Comparison of ENCODE assay signal across 8 cellular contexts in the genomic region with DNA sequence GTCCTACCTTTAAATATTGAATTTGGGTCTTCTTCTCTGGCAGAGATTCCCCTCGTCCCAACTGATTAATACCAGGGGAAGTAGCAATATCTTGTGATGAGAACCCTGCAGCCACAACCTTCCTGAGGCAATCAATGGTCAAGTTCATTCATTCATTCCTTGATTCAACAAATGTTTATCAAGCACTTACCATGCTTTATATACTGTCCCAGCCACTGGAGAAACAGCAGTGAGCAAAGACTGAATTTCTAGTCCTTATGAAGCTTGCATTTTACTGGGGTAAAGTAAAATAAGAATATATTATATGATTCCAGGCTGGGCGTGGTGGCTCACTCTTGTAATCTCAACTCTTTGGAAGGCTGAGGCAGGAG. TPM values are rescaled to one million over a fixed set of nuclear protein-coding genes. Genes with fewer than 3 reads are reported as not detected.
DNase-seq lines count a peak whose midpoint lies in the region; ATAC-seq and TF ChIP-seq lines count a peak whose summit lies in the region.

No MANE protein-coding gene starts in this region.

- no peak for TF ChIP-seq EP300 in transverse colon (IDR thresholded peaks at IDR 0.05; ENCODE audit: low read depth)

- CTCF ChIA-PET in activated naive CD4-positive, alpha-beta T cell treated with anti-CD3 and anti-CD28 coated beads, Interleukin-2, amount 10 ng/mL, durations not matched to agents 7 days and 5 days (lab: Charles Lee), result no interaction called here

- no peaks in the 10 kb centered on the region for H3K9me3 Mint-ChIP-seq in activated naive CD4-positive, alpha-beta T cell treated with anti-CD3 and anti-CD28 coated beads, Interleukin-2, amount 10 ng/mL, durations not matched to agents 7 days and 5 days

- no peaks in the 10 kb centered on the region for H3K27me3 ChIP-seq in body of pancreas
- no peaks in the 10 kb centered on the region for H3K27me3 ChIP-seq in lung (ENCODE audit: control insufficient read depth, insufficient read depth)
- H3K27me3 ChIP-seq in transverse colon, result no peaks in the 10 kb centered on the region

- DNase-seq in activated naive CD4-positive, alpha-beta T cell treated with anti-CD3 and anti-CD28 coated beads, Interleukin-2, amount 10 ng/mL, durations not matched to agents 7 days and 5 days, result no peak
- no peak for DNase-seq in activated naive CD4-positive, alpha-beta T cell treated with Interleukin-2 at 50 U/mL for 16 hours
- no peak for DNase-seq in body of pancreas
- DNase-seq in lung (ENCODE audit: low spot score), result no peak
- no peak for DNase-seq in transverse colon
- DNase-seq in H4 (ENCODE audit: low spot score), result no peak

- peak overlapping the region in 3 of 4 donors; percentile 82 to 91 (median 83) for H3K27ac ChIP-seq in body of pancreas
- H3K27ac ChIP-seq in lung (ENCODE audit: low read depth in 1 of 2, low read length in 1 of 2), result peak overlapping the region; percentile 50 to 93
- peak overlapping the region; percentile 82 to 93 (median 86) for H3K27ac ChIP-seq in transverse colon

- H3K36me3 ChIP-seq in body of pancreas (replicated peaks in 1 of 2; ENCODE audit: insufficient read depth in 1 of 2, low read depth in 2 of 2), result no peaks in the 10 kb centered on the region
- H3K36me3 ChIP-seq in lung (ENCODE audit: control insufficient read depth in 2 of 2, insufficient read depth in 2 of 2, low read length in 2 of 2), result peaks cover 0 to 3% of the 10 kb centered on the region in 2 donors
- H3K36me3 ChIP-seq in transverse colon, result peaks cover 0 to 3% (median 0%) of the 10 kb centered on the region in 4 donors

- TF ChIP-seq POLR2A in body of pancreas (IDR thresholded peaks at IDR 0.05) (no peak), transverse colon (IDR thresholded peaks at IDR 0.05) (no peak)

- intact Hi-C loops in body of pancreas (cut with DNase I) (no loop called here), transverse colon (cut with DNase I; ENCODE audit: low total_unique reads) (no loop called here)

- ATAC-seq in body of pancreas (no peak), lung (ENCODE audit: insufficient read depth, low FRiP score) (no peak), HG03565 (IDR thresholded peaks at IDR 0.05; ENCODE audit: unreplicated experiment) (no peak), GM19452 (IDR thresholded peaks at IDR 0.05; ENCODE audit: unreplicated experiment) (no peak)

- no peaks in the 10 kb centered on the region for H3K9me3 ChIP-seq in body of pancreas
- H3K9me3 ChIP-seq in lung (ENCODE audit: control insufficient read depth in 2 of 2, insufficient read depth in 1 of 2, low read length in 1 of 2), result no peaks in the 10 kb centered on the region
- H3K9me3 ChIP-seq in transverse colon, result no peaks in the 10 kb centered on the region

- peak overlapping the region; percentile 89 for H3K27ac Mint-ChIP-seq in activated naive CD4-positive, alpha-beta T cell treated with anti-CD3 and anti-CD28 coated beads, Interleukin-2, amount 10 ng/mL, durations not matched to agents 7 days and 5 days

- peaks cover 31% of the 10 kb centered on the region for H3K36me3 Mint-ChIP-seq in activated naive CD4-positive, alpha-beta T cell treated with anti-CD3 and anti-CD28 coated beads, Interleukin-2, amount 10 ng/mL, durations not matched to agents 7 days and 5 days

- 48 to 50% methylated on average over 2 of the region's 2 CpGs for WGBS in body of pancreas, 2 donors
- WGBS in lung, 2 donors, result 49 to 50% methylated on average over 2 of the region's 2 CpGs
- WGBS in transverse colon (ENCODE audit: low coverage in 1 of 2), 2 donors, result 50% methylated on average over 2 of the region's 2 CpGs; no CpG with 5 or more reads in 1 of the 2 donors

- H3K4me1 Mint-ChIP-seq in activated naive CD4-positive, alpha-beta T cell treated with anti-CD3 and anti-CD28 coated beads, Interleukin-2, amount 10 ng/mL, durations not matched to agents 7 days and 5 days, result peaks cover 72% of the 10 kb centered on the region

- TF ChIP-seq CTCF in body of pancreas (IDR thresholded peaks at IDR 0.05) (no peak), lung (IDR thresholded peaks at IDR 0.05; ENCODE audit: control extremely low read depth, extremely low read depth) (no peak), transverse colon (IDR thresholded peaks at IDR 0.05) (no peak)

- H3K4me1 ChIP-seq in body of pancreas (peaks cover 36% of the 10 kb centered on the region), lung (ENCODE audit: control insufficient read depth in 2 of 2, insufficient read depth in 2 of 2, low read length in 2 of 2) (peaks cover 5 to 7% of the 10 kb centered on the region in 2 donors), transverse colon (peaks cover 8 to 44% (median 27%) of the 10 kb centered on the region in 4 donors)

- peaks cover 3% of the 10 kb centered on the region for H3K27me3 Mint-ChIP-seq in activated naive CD4-positive, alpha-beta T cell treated with anti-CD3 and anti-CD28 coated beads, Interleukin-2, amount 10 ng/mL, durations not matched to agents 7 days and 5 days

- peak overlapping the region in 1 of 2 donors; percentile 97 for H3K4me3 ChIP-seq in body of pancreas
- H3K4me3 ChIP-seq in lung, result no peak overlapping the region
- H3K4me3 ChIP-seq in transverse colon, result peak overlapping the region in 3 of 4 donors; percentile 73 to 84 (median 79)

- H3K4me3 Mint-ChIP-seq in activated naive CD4-positive, alpha-beta T cell treated with anti-CD3 and anti-CD28 coated beads, Interleukin-2, amount 10 ng/mL, durations not matched to agents 7 days and 5 days, result peak overlapping the region; percentile 100

- in situ Hi-C loops in transverse colon (cut with MboI; ENCODE audit: low pct_ligation_motif_present in 1 of 4, low pct_unique_long_range_greater_than_20kb in 1 of 4, low sequenced_read_pairs in 3 of 4), result no loop called here

RNA-seq across cellular contexts. Expression of gene GIT2, which starts 0.3 kb away (rescaled TPM):
- 10 to 100 TPM; 44.4 to 50.1 TPM for total RNA-seq in body of pancreas
- total RNA-seq in lung, result 10 to 100 TPM; 55.5 to 75.8 TPM
- 10 to 100 TPM; 13.5 to 24.7 TPM for polyA plus RNA-seq in lung
- 10 to 100 TPM; 25.3 to 64.0 (median 44.0) TPM for total RNA-seq in transverse colon
- total RNA-seq in H4 (2014; rRNA removed; shearing (Covaris generic)), result 13.6 and 14.7 TPM in 2 replicates

RNA-seq across cellular contexts. Expression of gene ANKRD13A, which starts 2.8 kb away (rescaled TPM):
- 10 to 100 TPM; 33.0 to 35.0 TPM for total RNA-seq in body of pancreas
- 10 to 100 TPM; 68.8 to 83.0 TPM for total RNA-seq in lung
- polyA plus RNA-seq in lung, result 10 to 100 TPM; 21.6 to 38.8 TPM
- total RNA-seq in transverse colon, result 100 to 1,000 TPM in 3 of 4 donors, 10 to 100 TPM in 1; 96.1 to 189 (median 115) TPM
- 33.0 and 38.7 TPM in 2 replicates for total RNA-seq in H4 (2014; rRNA removed; shearing (Covaris generic))

RNA-seq across cellular contexts. Expression of gene C12orf76, which starts 51.9 kb away (rescaled TPM):
- total RNA-seq in body of pancreas (10 to 100 TPM in 1 of 2 donors, 1 to 10 TPM in 1; 2.0 to 15.3 TPM), lung (10 to 100 TPM; 23.3 to 30.5 TPM), transverse colon (10 to 100 TPM in 2 of 4 donors, 1 to 10 TPM in 1, not detected in 1; 9.3 to 11.0 (median 10.1) TPM)
- polyA plus RNA-seq in lung, result 10 to 100 TPM; 15.4 to 24.6 TPM
- total RNA-seq in H4 (2014; rRNA removed; shearing (Covaris generic)), result 14.4 and 20.7 TPM in 2 replicates
